In the genomic region with DNA sequence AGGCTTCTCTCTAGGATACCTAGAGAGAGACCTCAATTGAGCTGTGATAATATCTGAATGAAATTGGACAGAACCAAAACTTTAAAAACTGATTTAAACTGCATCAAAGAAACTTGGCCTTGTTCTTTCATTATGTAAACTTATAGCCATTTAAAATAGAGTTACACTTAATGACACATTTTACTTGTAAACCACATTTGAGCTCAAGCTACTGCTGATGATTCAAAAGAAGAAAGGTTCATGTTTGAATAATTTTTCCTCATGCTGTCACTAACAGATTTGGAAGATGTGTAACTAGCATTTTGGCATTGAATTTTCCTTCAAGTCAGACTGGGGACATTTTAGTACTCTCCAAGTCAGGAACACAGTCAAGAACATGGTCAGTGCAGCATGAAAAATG, we compare ENCODE assay signal across 1 cellular context.
TF ChIP-seq lines count a peak whose summit lies in the region.

No MANE protein-coding gene starts in this region.

TF ChIP-seq in GM12878, 131 proteins besides CTCF, POLR2A, EP300 and RAD21 (continued from another document):
- peak; percentile 46; the same call in 1 of the 2 replicates for TF ChIP-seq JUNB (IDR thresholded peaks at IDR 0.05)
TF ChIP-seq in GM12878: peak in this region for 2.
